1 cellular context compared by ENCODE assay signal in genomic region chr5:134577796-134578577, GRCh38.
A peak's percentile ranks its signal among the peaks of the same experiment; 100 is the strongest.
TF ChIP-seq lines count a peak whose summit lies in the region.

No MANE protein-coding gene starts in this region.

TF ChIP-seq in K562, 482 proteins besides CTCF, POLR2A, EP300 and RAD21 (continued from another document):
- TF ChIP-seq ZNF280B (CRISPR knock-in tag; IDR thresholded peaks at IDR 0.05) (no peak), ILF3 (IDR thresholded peaks at IDR 0.05; ENCODE audit: borderline replicate concordance) (no peak), RB1 (IDR thresholded peaks at IDR 0.05; ENCODE audit: low read depth) (peak; percentile 55; the same call in 1 of the 2 replicates), RCOR1 (IDR thresholded peaks at IDR 0.05; ENCODE audit: borderline replicate concordance in 1 of 2, low read depth in 2 of 2, low read length in 2 of 2) (no peak), TFAP4 (CRISPR knock-in tag; IDR thresholded peaks at IDR 0.05; ENCODE audit: borderline replicate concordance) (peak; percentile 22; the same call in 1 of the 2 replicates), AFF1 (IDR thresholded peaks at IDR 0.05; ENCODE audit: low read depth in 1 of 2, partially characterized antibody in 2 of 2) (peak in 1 of 2 experiments; percentile 31), DEAF1 (CRISPR knock-in tag; IDR thresholded peaks at IDR 0.05) (peak; percentile 73; the same call in 1 of the 2 replicates), NFE2L1 (tag; IDR thresholded peaks at IDR 0.05; ENCODE audit: borderline replicate concordance, low read depth) (no peak), SMC3 (conservative IDR thresholded peaks at IDR 0.05; ENCODE audit: insufficient read depth, low read depth, low read length) (peak; percentile 92), FOXP1 (CRISPR knock-in tag; IDR thresholded peaks at IDR 0.05) (0 out of 2 replicates have a peak, but pooled peaks have one; percentile 59), ZMIZ1 (IDR thresholded peaks at IDR 0.05; ENCODE audit: low read depth in 2 of 2, low read length in 2 of 2) (no peak), GABPB1 (CRISPR knock-in tag; IDR thresholded peaks at IDR 0.05) (0 out of 2 replicates have a peak, but pooled peaks have one; percentile 18), DNMT1 (IDR thresholded peaks at IDR 0.05) (0 out of 2 replicates have a peak, but pooled peaks have one; percentile 56), ZNF24 (IDR thresholded peaks at IDR 0.05) (0 out of 2 replicates have a peak, but pooled peaks have one; percentile 8)
- TF ChIP-seq, protein P1, sequence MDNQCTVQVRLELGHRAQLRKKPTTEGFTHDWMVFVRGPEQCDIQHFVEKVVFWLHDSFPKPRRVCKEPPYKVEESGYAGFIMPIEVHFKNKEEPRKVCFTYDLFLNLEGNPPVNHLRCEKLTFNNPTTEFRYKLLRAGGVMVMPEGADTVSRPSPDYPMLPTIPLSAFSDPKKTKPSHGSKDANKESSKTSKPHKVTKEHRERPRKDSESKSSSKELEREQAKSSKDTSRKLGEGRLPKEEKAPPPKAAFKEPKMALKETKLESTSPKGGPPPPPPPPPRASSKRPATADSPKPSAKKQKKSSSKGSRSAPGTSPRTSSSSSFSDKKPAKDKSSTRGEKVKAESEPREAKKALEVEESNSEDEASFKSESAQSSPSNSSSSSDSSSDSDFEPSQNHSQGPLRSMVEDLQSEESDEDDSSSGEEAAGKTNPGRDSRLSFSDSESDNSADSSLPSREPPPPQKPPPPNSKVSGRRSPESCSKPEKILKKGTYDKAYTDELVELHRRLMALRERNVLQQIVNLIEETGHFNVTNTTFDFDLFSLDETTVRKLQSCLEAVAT (IDR thresholded peaks at IDR 0.05): 0 out of 4 replicates have a peak, but pooled peaks of 1 of the 2 experiments have one; percentile 49
- TF ChIP-seq, protein P2, sequence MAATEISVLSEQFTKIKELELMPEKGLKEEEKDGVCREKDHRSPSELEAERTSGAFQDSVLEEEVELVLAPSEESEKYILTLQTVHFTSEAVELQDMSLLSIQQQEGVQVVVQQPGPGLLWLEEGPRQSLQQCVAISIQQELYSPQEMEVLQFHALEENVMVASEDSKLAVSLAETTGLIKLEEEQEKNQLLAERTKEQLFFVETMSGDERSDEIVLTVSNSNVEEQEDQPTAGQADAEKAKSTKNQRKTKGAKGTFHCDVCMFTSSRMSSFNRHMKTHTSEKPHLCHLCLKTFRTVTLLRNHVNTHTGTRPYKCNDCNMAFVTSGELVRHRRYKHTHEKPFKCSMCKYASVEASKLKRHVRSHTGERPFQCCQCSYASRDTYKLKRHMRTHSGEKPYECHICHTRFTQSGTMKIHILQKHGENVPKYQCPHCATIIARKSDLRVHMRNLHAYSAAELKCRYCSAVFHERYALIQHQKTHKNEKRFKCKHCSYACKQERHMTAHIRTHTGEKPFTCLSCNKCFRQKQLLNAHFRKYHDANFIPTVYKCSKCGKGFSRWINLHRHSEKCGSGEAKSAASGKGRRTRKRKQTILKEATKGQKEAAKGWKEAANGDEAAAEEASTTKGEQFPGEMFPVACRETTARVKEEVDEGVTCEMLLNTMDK (IDR thresholded peaks at IDR 0.05; ENCODE audit: borderline replicate concordance, insufficient read depth, low read depth, low read length, poor library complexity, severe bottlenecking): peak; percentile 39
- TF ChIP-seq, protein P3, sequence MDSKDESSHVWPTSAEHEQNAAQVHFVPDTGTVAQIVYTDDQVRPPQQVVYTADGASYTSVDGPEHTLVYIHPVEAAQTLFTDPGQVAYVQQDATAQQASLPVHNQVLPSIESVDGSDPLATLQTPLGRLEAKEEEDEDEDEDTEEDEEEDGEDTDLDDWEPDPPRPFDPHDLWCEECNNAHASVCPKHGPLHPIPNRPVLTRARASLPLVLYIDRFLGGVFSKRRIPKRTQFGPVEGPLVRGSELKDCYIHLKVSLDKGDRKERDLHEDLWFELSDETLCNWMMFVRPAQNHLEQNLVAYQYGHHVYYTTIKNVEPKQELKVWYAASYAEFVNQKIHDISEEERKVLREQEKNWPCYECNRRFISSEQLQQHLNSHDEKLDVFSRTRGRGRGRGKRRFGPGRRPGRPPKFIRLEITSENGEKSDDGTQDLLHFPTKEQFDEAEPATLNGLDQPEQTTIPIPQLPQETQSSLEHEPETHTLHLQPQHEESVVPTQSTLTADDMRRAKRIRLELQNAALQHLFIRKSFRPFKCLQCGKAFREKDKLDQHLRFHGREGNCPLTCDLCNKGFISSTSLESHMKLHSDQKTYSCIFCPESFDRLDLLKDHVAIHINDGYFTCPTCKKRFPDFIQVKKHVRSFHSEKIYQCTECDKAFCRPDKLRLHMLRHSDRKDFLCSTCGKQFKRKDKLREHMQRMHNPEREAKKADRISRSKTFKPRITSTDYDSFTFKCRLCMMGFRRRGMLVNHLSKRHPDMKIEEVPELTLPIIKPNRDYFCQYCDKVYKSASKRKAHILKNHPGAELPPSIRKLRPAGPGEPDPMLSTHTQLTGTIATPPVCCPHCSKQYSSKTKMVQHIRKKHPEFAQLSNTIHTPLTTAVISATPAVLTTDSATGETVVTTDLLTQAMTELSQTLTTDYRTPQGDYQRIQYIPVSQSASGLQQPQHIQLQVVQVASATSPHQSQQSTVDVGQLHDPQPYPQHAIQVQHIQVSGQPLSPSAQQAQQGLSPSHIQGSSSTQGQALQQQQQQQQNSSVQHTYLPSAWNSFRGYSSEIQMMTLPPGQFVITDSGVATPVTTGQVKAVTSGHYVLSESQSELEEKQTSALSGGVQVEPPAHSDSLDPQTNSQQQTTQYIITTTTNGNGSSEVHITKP (IDR thresholded peaks at IDR 0.05; ENCODE audit: partially characterized antibody): peak; percentile 46
